In the genomic region with DNA sequence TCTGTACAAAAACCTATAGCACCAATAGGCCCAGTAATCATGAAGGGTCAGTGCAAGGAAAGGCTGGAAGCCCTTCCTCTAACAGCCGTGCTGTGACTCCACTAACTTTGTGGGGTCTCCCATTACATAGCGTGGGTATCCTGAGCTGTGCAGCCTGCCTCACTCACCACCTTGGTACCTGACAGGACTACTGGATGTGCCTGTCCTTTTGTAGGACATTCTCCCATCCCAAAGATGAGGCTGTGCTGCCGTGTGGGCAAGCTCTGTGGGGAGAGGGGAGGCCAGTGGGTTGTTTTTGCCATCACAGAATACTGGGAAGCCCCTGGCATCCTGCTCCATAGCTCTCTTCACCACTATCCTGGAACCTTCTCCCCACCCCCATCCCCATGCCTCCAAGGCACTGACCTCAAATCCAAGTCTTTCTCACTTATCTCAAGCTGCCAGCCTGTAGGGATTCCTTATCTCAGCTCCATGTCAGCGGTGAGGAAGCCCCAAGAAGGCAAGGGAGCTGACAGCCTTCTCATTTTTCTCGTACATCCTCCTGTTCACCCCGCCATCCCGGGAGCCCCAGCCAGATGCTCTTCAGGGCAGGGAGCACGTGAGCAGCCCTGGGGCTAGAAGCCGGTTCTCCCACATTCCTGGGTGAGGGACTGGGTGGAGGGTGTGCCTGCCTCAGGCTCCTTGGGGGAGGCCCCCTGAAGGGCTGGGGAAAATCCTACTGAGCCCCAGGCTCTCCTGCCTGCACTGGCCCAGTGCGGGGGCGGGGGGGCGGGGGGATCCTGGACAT, we compare ENCODE assay signal across 10 cellular contexts. TPM values are rescaled to one million over a fixed set of nuclear protein-coding genes. Genes with fewer than 3 reads are reported as not detected.
DNase-seq lines count a peak whose midpoint lies in the region; ATAC-seq and TF ChIP-seq lines count a peak whose summit lies in the region.
"Had no signal": no experiment of that assay in that cellular context is flagged by ENCODE, and none has a peak within 500 bp of the region (broad histone marks: within the 10 kb centered on the region; RNA-seq: fewer than 3 reads in every experiment).

No MANE protein-coding gene starts in this region.

- H3K27ac ChIP-seq in iPS-20b (ENCODE audit: low read length) (peak overlapping the region; percentile 51), transverse colon (peak overlapping the region; percentile 86 to 94 (median 92)), gastroesophageal sphincter (no peak overlapping the region)
- H3K27ac ChIP-seq: left ventricle myocardium inferior, SJSA1 had no signal

- intact Hi-C loops in transverse colon (cut with DNase I; ENCODE audit: low total_unique reads): loop anchor here (5.0 kb wide), 1 partner anchor 124 kb away; no protein-coding TSS in a partner anchor

- TF ChIP-seq CTCF in transverse colon (IDR thresholded peaks at IDR 0.05): no peak
- TF ChIP-seq CTCF in gastroesophageal sphincter (IDR thresholded peaks at IDR 0.05): no peak
- TF ChIP-seq CTCF in nephron progenitor cell (IDR thresholded peaks at IDR 0.05): no peak

- peak overlapping the region; percentile 60 for H3K4me3 ChIP-seq in iPS-20b (ENCODE audit: low read length)
- H3K4me3 ChIP-seq in transverse colon: peak overlapping the region in 1 of 4 donors; percentile 38
- no peak overlapping the region for H3K4me3 ChIP-seq in gastroesophageal sphincter
- H3K4me3 ChIP-seq: left ventricle myocardium inferior, SJSA1 had no signal

- H3K27me3 ChIP-seq in iPS-20b (ENCODE audit: insufficient read depth, low read length): no peaks in the 10 kb centered on the region; the same call in 1 of the 2 replicates
- no peaks in the 10 kb centered on the region for H3K27me3 ChIP-seq in transverse colon
- no peaks in the 10 kb centered on the region for H3K27me3 ChIP-seq in gastroesophageal sphincter
- H3K27me3 ChIP-seq: SJSA1 had no signal

- TF ChIP-seq POLR2A in transverse colon (IDR thresholded peaks at IDR 0.05) (peak; percentile 29), gastroesophageal sphincter (IDR thresholded peaks at IDR 0.05) (no peak)

- no peak overlapping the region for H3K4me3 Mint-ChIP-seq in nephron progenitor cell

- in situ Hi-C loops in transverse colon (cut with MboI; ENCODE audit: low pct_ligation_motif_present in 1 of 4, low pct_unique_long_range_greater_than_20kb in 1 of 4, low sequenced_read_pairs in 3 of 4): loop anchor here in 1 of 4 donors (5.0 kb wide), 1 partner anchor 114 kb away; the partner anchor contains the start of gene GPR37L1

- H3K36me3 ChIP-seq in iPS-20b (ENCODE audit: insufficient read depth, low read depth, low read length) (peaks cover 37% of the 10 kb centered on the region), transverse colon (peaks cover 0 to 32% (median 15%) of the 10 kb centered on the region in 4 donors), gastroesophageal sphincter (peaks cover 0 to 52% of the 10 kb centered on the region in 2 donors)

- ATAC-seq in gastroesophageal sphincter: no peak

- H3K9ac ChIP-seq in iPS-20b (ENCODE audit: low read depth, low read length): peak overlapping the region; percentile 68

- H3K9me3 ChIP-seq in iPS-20b (ENCODE audit: insufficient read depth, low read depth, low read length) (no peaks in the 10 kb centered on the region), transverse colon (no peaks in the 10 kb centered on the region), gastroesophageal sphincter (no peaks in the 10 kb centered on the region)
- H3K9me3 ChIP-seq: left ventricle myocardium inferior, SJSA1 had no signal

- peaks cover 39% of the 10 kb centered on the region for H3K4me1 Mint-ChIP-seq in nephron progenitor cell

- TF ChIP-seq EP300 in transverse colon (IDR thresholded peaks at IDR 0.05; ENCODE audit: low read depth) (peak; percentile 35), gastroesophageal sphincter (IDR thresholded peaks at IDR 0.05) (no peak)

- WGBS in transverse colon (ENCODE audit: low coverage in 1 of 2), 2 donors: 39 to 56% methylated on average over 6 to 12 of the region's 12 CpGs
- WGBS in gastroesophageal sphincter (ENCODE audit: low coverage in 1 of 2), 2 donors: 50% methylated on average over 3 of the region's 12 CpGs; no CpG with 5 or more reads in 1 of the 2 donors

- H3K4me1 ChIP-seq in iPS-20b (ENCODE audit: insufficient read depth, low read length) (peaks cover 37% of the 10 kb centered on the region), transverse colon (peaks cover 0 to 34% (median 24%) of the 10 kb centered on the region in 4 donors), gastroesophageal sphincter (peaks cover 0 to 6% (median 0%) of the 10 kb centered on the region in 3 donors)

- H3K27ac Mint-ChIP-seq in nephron progenitor cell: no peak overlapping the region

- DNase-seq in NCI-H1417 (lab: John Stamatoyannopoulos, UW): peak in 2 of 3 experiments; percentile 70 to 78
- no peak for DNase-seq in NCI-H1417 treated with DMSO at 0.1 percent for 48 hours (lab: John Stamatoyannopoulos, UW)
- DNase-seq in T1000 (lab: John Stamatoyannopoulos, UW): peak; percentile 66
- DNase-seq in transverse colon: peak; percentile 90
- DNase-seq in NOMO-1 treated with DMSO at 0.1 percent for 48 hours (lab: John Stamatoyannopoulos, UW; ENCODE audit: unreplicated experiment): no peak
- no peak for DNase-seq in nephron progenitor cell
- DNase-seq: left ventricle myocardium inferior had no signal

- peaks cover 7% of the 10 kb centered on the region for H3K27me3 Mint-ChIP-seq in nephron progenitor cell (ENCODE audit: low read depth, poor library complexity)

- H3K9me3 Mint-ChIP-seq in nephron progenitor cell: no peaks in the 10 kb centered on the region

- H3K36me3 Mint-ChIP-seq in nephron progenitor cell (ENCODE audit: low read depth): peaks cover 41% of the 10 kb centered on the region

RNA-seq across cellular contexts. Expression of gene ELF3, which starts 2.5 kb away (rescaled TPM):
- total RNA-seq in transverse colon (1,000 to 10,000 TPM in 1 of 4 donors, 100 to 1,000 TPM in 3; 581 to 1,486 (median 902) TPM), gastroesophageal sphincter (10 to 100 TPM in 1 of 4 donors, under 1 TPM in 3; 0.54 to 30.6 (median 0.74) TPM)

RNA-seq across cellular contexts. Expression of gene RNPEP, which starts 25.4 kb away (rescaled TPM):
- total RNA-seq in transverse colon (100 to 1,000 TPM; 118 to 285 (median 184) TPM), gastroesophageal sphincter (10 to 100 TPM; 23.0 to 40.0 (median 34.7) TPM)

RNA-seq across cellular contexts. Expression of gene TIMM17A, which starts 52.6 kb away (rescaled TPM):
- total RNA-seq in transverse colon (10 to 100 TPM in 3 of 4 donors, 1 to 10 TPM in 1; 3.0 to 37.0 (median 33.7) TPM), gastroesophageal sphincter (10 to 100 TPM; 37.8 to 40.9 (median 38.5) TPM)

Comparison
In these comparisons a context has a peak if more than half of its experiments do, and no peak if none do; other contexts are left out.
1. DNase-seq: peak in NCI-H1417 (2 of 3), T1000 (single experiment) and transverse colon (single experiment); none in NCI-H1417 treated with DMSO at 0.1 percent for 48 hours (single experiment), NOMO-1 treated with DMSO at 0.1 percent for 48 hours (single experiment) and nephron progenitor cell (single experiment).
2. H3K27ac ChIP-seq: peak in iPS-20b (single experiment) and transverse colon (4 of 4); none in gastroesophageal sphincter (0 of 4).
3. RNA of gene ELF3, which starts 2.5 kb away (total RNA-seq): 581 to 1,486 TPM in transverse colon; 0.54 to 30.6 TPM in gastroesophageal sphincter; every median in the first group is over 10 times any median in the second.